In the genomic region with DNA sequence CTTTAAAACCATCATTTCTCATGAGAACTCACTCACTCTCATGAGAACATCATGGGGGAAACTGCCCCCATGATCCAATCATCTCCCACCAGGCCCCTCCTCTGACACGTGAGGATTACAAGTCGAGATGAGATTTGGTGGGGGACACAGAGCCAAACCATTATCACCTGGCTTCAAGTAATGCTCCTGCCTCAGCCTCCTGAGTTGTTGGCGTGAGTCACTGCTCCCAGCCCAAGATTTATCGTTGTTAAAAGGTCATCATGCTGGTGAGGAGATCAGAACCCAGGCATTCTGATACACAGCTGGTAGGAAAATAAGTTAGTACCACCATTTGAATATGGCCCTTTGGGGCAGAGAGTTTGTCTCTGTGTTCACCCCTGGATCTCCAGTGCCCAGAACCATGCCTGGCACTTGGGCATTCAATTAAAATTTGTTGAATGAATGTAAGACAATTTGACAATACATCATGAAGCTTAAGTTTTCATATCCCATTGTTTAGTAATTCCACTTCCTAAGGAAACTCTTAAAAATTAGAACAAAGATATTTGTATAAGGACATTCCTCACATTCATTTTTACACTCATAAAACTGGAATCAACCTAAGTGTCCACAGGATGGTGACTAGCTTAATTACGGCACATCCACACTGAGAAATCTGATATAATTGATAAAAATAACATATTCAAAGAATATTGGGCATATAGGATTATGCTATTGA, we compare ENCODE assay signal across 17 cellular contexts. TPM values are rescaled to one million over a fixed set of nuclear protein-coding genes. Genes with fewer than 3 reads are reported as not detected.
"Had no signal": no experiment of that assay in that cellular context is flagged by ENCODE, and none has a peak within 500 bp of the region (broad histone marks: within the 10 kb centered on the region; RNA-seq: fewer than 3 reads in every experiment).

No MANE protein-coding gene starts in this region.

- H3K9me3 Mint-ChIP-seq: activated T-helper 2 cell treated with anti-CD3 and anti-CD28 coated beads, Interferon-gamma antibody, Interleukin-2, Interleukin-4, amounts not matched to agents 10 μg/mL and 5 μg/mL and 100 μg/mL, durations not matched to agents 14 hours and 24 hours and 36 hours; dendritic cell treated with granulocyte-macrophage colony-stimulating factor and Interleukin-4, amounts not matched to agents 40 ng/mL and 50 ng/mL, for 4 days; stimulated activated naive B cell treated with anti-CD40 and anti-IgM and Interleukin-4, amounts not matched to agents 10 μg/mL and 1 μg/mL and 100 μg/mL, for 72 hours; T-cell; WTC11 had no signal

- H3K27ac Mint-ChIP-seq: activated CD4-positive, alpha-beta T cell treated with anti-CD3 and anti-CD28 coated beads for 36 hours; activated CD8-positive, alpha-beta memory T cell treated with anti-CD3 and anti-CD28 coated beads, Interleukin-2, amount 10 ng/mL, durations not matched to agents 7 days and 5 days; activated T-helper 2 cell treated with anti-CD3 and anti-CD28 coated beads, Interferon-gamma antibody, Interleukin-2, Interleukin-4, amounts not matched to agents 10 μg/mL and 5 μg/mL and 100 μg/mL, durations not matched to agents 14 hours and 24 hours and 36 hours; dendritic cell treated with granulocyte-macrophage colony-stimulating factor and Interleukin-4, amounts not matched to agents 40 ng/mL and 50 ng/mL, for 4 days; stimulated activated naive B cell treated with anti-CD40 and anti-IgM and Interleukin-4, amounts not matched to agents 10 μg/mL and 1 μg/mL and 100 μg/mL, for 72 hours; T-cell; WTC11 had no signal

- H3K36me3 ChIP-seq: ascending aorta, left lung had no signal

- H3K4me3 Mint-ChIP-seq: activated CD4-positive, alpha-beta T cell treated with anti-CD3 and anti-CD28 coated beads for 36 hours; activated CD8-positive, alpha-beta memory T cell treated with anti-CD3 and anti-CD28 coated beads, Interleukin-2, amount 10 ng/mL, durations not matched to agents 7 days and 5 days; dendritic cell treated with granulocyte-macrophage colony-stimulating factor and Interleukin-4, amounts not matched to agents 40 ng/mL and 50 ng/mL, for 4 days; stimulated activated naive B cell treated with anti-CD40 and anti-IgM and Interleukin-4, amounts not matched to agents 10 μg/mL and 1 μg/mL and 100 μg/mL, for 72 hours; T-cell; WTC11 had no signal

- ATAC-seq: activated CD4-positive, alpha-beta T cell treated with anti-CD3 and anti-CD28 coated beads for 36 hours; activated CD8-positive, alpha-beta memory T cell treated with anti-CD3 and anti-CD28 coated beads, Interleukin-2, amount 10 ng/mL, durations not matched to agents 7 days and 5 days; stimulated activated naive B cell treated with anti-CD40 and anti-IgM and Interleukin-4, amounts not matched to agents 10 μg/mL and 1 μg/mL and 100 μg/mL, for 72 hours; T-cell; WTC11 had no signal

- H3K9me3 ChIP-seq: ascending aorta, left lung had no signal

- H3K27ac ChIP-seq: ascending aorta, left lung, SK-N-MC had no signal

- FAIRE-seq: keratinocyte had no signal

- DNase-seq: activated CD4-positive, alpha-beta T cell treated with anti-CD3 and anti-CD28 coated beads for 36 hours; activated CD4-positive, alpha-beta T cell treated with anti-CD3 and anti-CD28 coated beads, Interleukin-2, amount 50 U/mL, for 48 hours; activated CD8-positive, alpha-beta memory T cell treated with anti-CD3 and anti-CD28 coated beads, Interleukin-2, amount 10 ng/mL, durations not matched to agents 7 days and 5 days; activated naive CD4-positive, alpha-beta T cell treated with Interleukin-2 at 50 U/mL for 16 hours; activated T-cell treated with anti-CD3 and anti-CD28 coated beads, Interleukin-2, amount 50 U/mL, for 1 hour; effector memory CD4-positive, alpha-beta T cell; left lung; occipital lobe; stimulated activated naive B cell treated with anti-CD40 and anti-IgM and Interleukin-4, amounts not matched to agents 10 μg/mL and 1 μg/mL and 100 μg/mL, for 72 hours; T-cell had no signal

- H3K4me3 ChIP-seq: ascending aorta, left lung, SK-N-MC had no signal

- H3K4me1 Mint-ChIP-seq: activated CD4-positive, alpha-beta T cell treated with anti-CD3 and anti-CD28 coated beads for 36 hours; activated CD8-positive, alpha-beta memory T cell treated with anti-CD3 and anti-CD28 coated beads, Interleukin-2, amount 10 ng/mL, durations not matched to agents 7 days and 5 days; stimulated activated naive B cell treated with anti-CD40 and anti-IgM and Interleukin-4, amounts not matched to agents 10 μg/mL and 1 μg/mL and 100 μg/mL, for 72 hours; T-cell; WTC11 had no signal

- H3K27me3 ChIP-seq: ascending aorta, left lung had no signal

- H3K36me3 Mint-ChIP-seq: activated CD8-positive, alpha-beta memory T cell treated with anti-CD3 and anti-CD28 coated beads, Interleukin-2, amount 10 ng/mL, durations not matched to agents 7 days and 5 days; stimulated activated naive B cell treated with anti-CD40 and anti-IgM and Interleukin-4, amounts not matched to agents 10 μg/mL and 1 μg/mL and 100 μg/mL, for 72 hours; T-cell; WTC11 had no signal

RNA-seq across cellular contexts. Expression of gene COL15A1, which starts 58.0 kb away (rescaled TPM):
- total RNA-seq: activated CD4-positive, alpha-beta T cell treated with anti-CD3 and anti-CD28 coated beads for 36 hours; activated T-helper 2 cell treated with anti-CD3 and anti-CD28 coated beads, Interferon-gamma antibody, Interleukin-2, Interleukin-4, amounts not matched to agents 10 μg/mL and 5 μg/mL and 100 μg/mL, durations not matched to agents 14 hours and 24 hours and 36 hours; mononuclear cell had no signal
- polyA plus RNA-seq: keratinocyte had no signal
